ENCODE assay signal across 9 cellular contexts in the genomic region with DNA sequence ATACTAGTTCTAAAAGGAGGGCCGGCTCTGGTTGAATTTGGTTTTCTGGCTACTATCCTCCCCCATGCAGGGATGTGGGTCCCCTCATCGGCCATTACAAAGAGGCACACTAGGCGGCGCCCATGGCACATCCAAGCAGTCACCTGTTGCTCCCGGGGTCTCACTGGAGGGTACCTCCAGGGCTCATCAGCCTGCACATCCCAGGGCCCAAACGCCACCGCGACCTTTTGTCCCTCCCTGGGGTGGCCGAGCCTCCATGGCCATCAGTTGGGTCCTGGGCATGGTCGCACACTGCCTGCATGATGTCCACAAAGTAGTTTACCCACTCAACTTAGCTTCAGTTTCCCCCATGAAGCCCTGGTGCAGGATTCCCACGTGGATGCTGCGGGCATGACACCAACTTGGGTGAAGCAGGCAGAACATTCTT. TPM values are rescaled to one million over a fixed set of nuclear protein-coding genes. Genes with fewer than 3 reads are reported as not detected.
DNase-seq lines count a peak whose midpoint lies in the region; ATAC-seq and TF ChIP-seq lines count a peak whose summit lies in the region.
"Had no signal": no experiment of that assay in that cellular context is flagged by ENCODE, and none has a peak within 500 bp of the region (broad histone marks: within the 10 kb centered on the region; RNA-seq: fewer than 3 reads in every experiment).

No MANE protein-coding gene starts in this region.

- no peaks in the 10 kb centered on the region for H3K4me1 ChIP-seq in PC-3 (ENCODE audit: insufficient read depth, low read length)
- no peaks in the 10 kb centered on the region for H3K4me1 ChIP-seq in thoracic aorta (ENCODE audit: control insufficient read depth in 1 of 2, low read depth in 2 of 2)

- DNase-seq in natural killer cell (no peak), PC-3 (peak; percentile 52), MCF 10A (ENCODE audit: unreplicated experiment) (peak; percentile 52), left colon (peak in 1 of 2 donors; percentile 64), thoracic aorta (ENCODE audit: low spot score) (no peak), SIG-M5 treated with dmso at 0.1 percent for 504 hours (lab: John Stamatoyannopoulos, UW; ENCODE audit: unreplicated experiment) (no peak)
- no peak for DNase-seq in natural killer cell treated with Interleukin-12 subunit alpha and Interleukin-12 subunit beta and Interleukin-15 and Interleukin-18, amount 100 ng/mL, for 72 hours (ENCODE audit: low spot score)

- POLR2A ChIA-PET in PC-3 (lab: Charles Lee; ENCODE audit: unreplicated experiment) (no interaction called here), MCF 10A (lab: Yijun Ruan, JAX) (interaction anchor here (1.1 kb wide), 2 partner anchors 11 to 63 kb away, joined by 5 read pairs; no protein-coding TSS in a partner anchor)

- no peaks in the 10 kb centered on the region for H3K36me3 Mint-ChIP-seq in natural killer cell
- no peaks in the 10 kb centered on the region for H3K36me3 Mint-ChIP-seq in natural killer cell treated with Interleukin-12 subunit alpha and Interleukin-12 subunit beta and Interleukin-15 and Interleukin-18, amount 100 ng/mL, for 72 hours
- H3K36me3 Mint-ChIP-seq in MCF 10A (ENCODE audit: insufficient read depth, unreplicated experiment) = peaks cover 8% of the 10 kb centered on the region

- H3K4me3 Mint-ChIP-seq in natural killer cell (no peak overlapping the region), MCF 10A (ENCODE audit: unreplicated experiment) (no peak overlapping the region)
- no peak overlapping the region for H3K4me3 Mint-ChIP-seq in natural killer cell treated with Interleukin-12 subunit alpha and Interleukin-12 subunit beta and Interleukin-15 and Interleukin-18, amount 100 ng/mL, for 72 hours
- H3K4me3 Mint-ChIP-seq: activated naive CD8-positive, alpha-beta T cell had no signal

- H3K9me3 ChIP-seq in PC-3 (ENCODE audit: low read length) (no peaks in the 10 kb centered on the region), thoracic aorta (no peaks in the 10 kb centered on the region)

- TF ChIP-seq CTCF in natural killer cell (IDR thresholded peaks at IDR 0.05) = no peak
- TF ChIP-seq CTCF in PC-3 (conservative IDR thresholded peaks at IDR 0.05; ENCODE audit: low read depth, low read length) = peak; percentile 91
- peak; percentile 73 for TF ChIP-seq CTCF in MCF 10A (IDR thresholded peaks at IDR 0.05; ENCODE audit: unreplicated experiment)
- peak; percentile 14 for TF ChIP-seq CTCF in thoracic aorta (IDR thresholded peaks at IDR 0.05)

- H3K36me3 ChIP-seq in PC-3 (ENCODE audit: low read depth, low read length) = no peaks in the 10 kb centered on the region
- peaks cover 4% of the 10 kb centered on the region for H3K36me3 ChIP-seq in thoracic aorta

- CTCF ChIA-PET in PC-3 (lab: Charles Lee) = interaction anchor here (2.0 kb wide), 1 partner anchor 64 kb away, joined by 5 read pairs; no protein-coding TSS in a partner anchor
- CTCF ChIA-PET in MCF 10A (lab: Yijun Ruan, JAX) = interaction anchor here (0.7 to 3.9 kb wide), 33 partner anchors 9 to 262 kb away, joined by 3 to 110 read pairs (median 4); no protein-coding TSS in a partner anchor

- H3K9ac ChIP-seq in PC-3 (ENCODE audit: low read length) = no peak overlapping the region

- H3K27ac ChIP-seq in PC-3 (ENCODE audit: low read length) (no peak overlapping the region), thoracic aorta (no peak overlapping the region)

- no peaks in the 10 kb centered on the region for H3K79me2 ChIP-seq in PC-3 (ENCODE audit: low read length)

- H3K9me2 ChIP-seq in PC-3 (replicated peaks; ENCODE audit: low read length) = no peaks in the 10 kb centered on the region

- no peak overlapping the region for H2AFZ ChIP-seq in PC-3 (ENCODE audit: low read length)

- H3K4me3 ChIP-seq in PC-3 (ENCODE audit: low read length) (no peak overlapping the region), thoracic aorta (no peak overlapping the region)

- H3K9me3 Mint-ChIP-seq in natural killer cell = no peaks in the 10 kb centered on the region
- H3K9me3 Mint-ChIP-seq in natural killer cell treated with Interleukin-12 subunit alpha and Interleukin-12 subunit beta and Interleukin-15 and Interleukin-18, amount 100 ng/mL, for 72 hours = no peaks in the 10 kb centered on the region
- H3K9me3 Mint-ChIP-seq in MCF 10A (ENCODE audit: unreplicated experiment) = no peaks in the 10 kb centered on the region

- H3K27me3 Mint-ChIP-seq in natural killer cell (ENCODE audit: low read depth in 2 of 2) (peaks cover 0 to 2% of the 10 kb centered on the region in 2 donors), MCF 10A (ENCODE audit: insufficient read depth, unreplicated experiment) (no peaks in the 10 kb centered on the region)
- peaks cover 0 to 3% of the 10 kb centered on the region in 2 donors for H3K27me3 Mint-ChIP-seq in natural killer cell treated with Interleukin-12 subunit alpha and Interleukin-12 subunit beta and Interleukin-15 and Interleukin-18, amount 100 ng/mL, for 72 hours
- H3K27me3 Mint-ChIP-seq: activated naive CD8-positive, alpha-beta T cell had no signal

- H3F3A ChIP-seq in PC-3 (ENCODE audit: low read length, unreplicated experiment) = no peaks in the 10 kb centered on the region

- BruUV-seq in PC-3 (replicated peaks; lab: Mats Ljungman, UMichigan) = no TSS peak
- BruUV-seq in MCF 10A (replicated peaks; lab: Mats Ljungman, UMichigan) = no TSS peak

- H3K27me3 ChIP-seq in PC-3 (ENCODE audit: low read length) (no peaks in the 10 kb centered on the region), thoracic aorta (replicated peaks; ENCODE audit: insufficient read depth) (no peaks in the 10 kb centered on the region)

- ATAC-seq in natural killer cell (peak in 2 of 3 donors; percentile 42 to 46), PC-3 (peak; percentile 69), left colon (peak; percentile 58), thoracic aorta (ENCODE audit: insufficient number of reproducible peaks, low FRiP score, low read depth) (no peak), HG02798 (IDR thresholded peaks at IDR 0.05; ENCODE audit: poor library complexity, unreplicated experiment) (no peak)
- no peak for ATAC-seq in natural killer cell treated with Interleukin-12 subunit alpha and Interleukin-12 subunit beta and Interleukin-15 and Interleukin-18, amount 100 ng/mL, for 72 hours

- intact Hi-C loops in natural killer cell (cut with micrococcal nuclease) (no loop called here), PC-3 (cut with micrococcal nuclease) (loop anchor here (1.0 to 5.0 kb wide), 2 partner anchors 60 to 64 kb away; no protein-coding TSS in a partner anchor), MCF 10A (cut with micrococcal nuclease) (loop anchor here (1.0 to 5.0 kb wide), 2 partner anchors 45 to 64 kb away; a partner anchor contains a TSS), left colon (cut with DNase I, micrococcal nuclease) (loop anchor here in 1 of 2 donors (5.0 kb wide), 1 partner anchor 65 kb away; no protein-coding TSS in a partner anchor)

- no peak overlapping the region for H3K4me2 ChIP-seq in PC-3 (ENCODE audit: low read length)

- H3K4me1 Mint-ChIP-seq in natural killer cell (peaks cover 16 to 21% of the 10 kb centered on the region in 2 donors), MCF 10A (ENCODE audit: insufficient read depth, unreplicated experiment) (no peaks in the 10 kb centered on the region)
- peaks cover 14 to 15% of the 10 kb centered on the region in 2 donors for H3K4me1 Mint-ChIP-seq in natural killer cell treated with Interleukin-12 subunit alpha and Interleukin-12 subunit beta and Interleukin-15 and Interleukin-18, amount 100 ng/mL, for 72 hours (ENCODE audit: low read depth in 2 of 2)

- H4K20me1 ChIP-seq in PC-3 (ENCODE audit: low read length) = no peaks in the 10 kb centered on the region

- no peak overlapping the region for H3K27ac Mint-ChIP-seq in natural killer cell
- H3K27ac Mint-ChIP-seq in natural killer cell treated with Interleukin-12 subunit alpha and Interleukin-12 subunit beta and Interleukin-15 and Interleukin-18, amount 100 ng/mL, for 72 hours = no peak overlapping the region
- no peak overlapping the region for H3K27ac Mint-ChIP-seq in MCF 10A (ENCODE audit: low read depth, unreplicated experiment)
- H3K27ac Mint-ChIP-seq: activated naive CD8-positive, alpha-beta T cell had no signal

RNA-seq across cellular contexts. Expression of a gene that starts 28.3 kb away (rescaled TPM):
- total RNA-seq in natural killer cell (10 to 100 TPM; 43.5 to 55.1 (median 53.3) TPM), PC-3 (2014; rRNA removed) (55.0 and 78.8 TPM in 2 replicates), MCF 10A (2022) (100.0 and 106 TPM in 2 replicates), left colon (100 to 1,000 TPM; 176 to 247 TPM), thoracic aorta (100 to 1,000 TPM in 1 of 2 donors, 10 to 100 TPM in 1; 50.9 to 138 TPM)
- total RNA-seq in natural killer cell treated with Interleukin-12 subunit alpha and Interleukin-12 subunit beta and Interleukin-15 and Interleukin-18, amount 100 ng/mL, for 72 hours = 100 to 1,000 TPM; 135 to 169 TPM

RNA-seq across cellular contexts. Expression of a gene that starts 46.2 kb away (rescaled TPM):
- total RNA-seq in natural killer cell = 1 to 10 TPM in 1 of 3 donors, under 1 TPM in 2; 0.25 to 1.5 (median 0.99) TPM
- 1 to 10 TPM in 1 of 2 donors, under 1 TPM in 1; 0.67 to 1.8 TPM for total RNA-seq in natural killer cell treated with Interleukin-12 subunit alpha and Interleukin-12 subunit beta and Interleukin-15 and Interleukin-18, amount 100 ng/mL, for 72 hours
- 7.3 and 10.4 TPM in 2 replicates for total RNA-seq in PC-3 (2014; rRNA removed)
- 0.30 and 0.34 TPM in 2 replicates for total RNA-seq in MCF 10A (2022)
- 10 to 100 TPM; 12.0 to 19.7 TPM for total RNA-seq in left colon
- total RNA-seq in thoracic aorta = 1 to 10 TPM; 1.2 to 7.9 TPM

RNA-seq across cellular contexts. Expression of a gene that starts 56.9 kb away (rescaled TPM):
- total RNA-seq in natural killer cell (under 1 TPM in 1 of 3 donors, not detected in 2; 0.07 TPM), PC-3 (2014; rRNA removed) (0.36 and 0.40 TPM in 2 replicates), MCF 10A (2022) (not detected in 2 replicates), left colon (under 1 TPM; 0.45 to 0.58 TPM), thoracic aorta (not detected)
- total RNA-seq in natural killer cell treated with Interleukin-12 subunit alpha and Interleukin-12 subunit beta and Interleukin-15 and Interleukin-18, amount 100 ng/mL, for 72 hours = under 1 TPM in 1 of 2 donors, not detected in 1; 0.31 TPM

Comparison
In these comparisons a context has a peak if more than half of its experiments do, and no peak if none do; other contexts are left out.
1. ATAC-seq: peak in natural killer cell (2 of 3), PC-3 (single experiment) and left colon (single experiment); none in natural killer cell treated with Interleukin-12 subunit alpha and Interleukin-12 subunit beta and Interleukin-15 and Interleukin-18, amount 100 ng/mL, for 72 hours (0 of 2), thoracic aorta (single experiment) and HG02798 (single experiment).
2. DNase-seq: peak in PC-3 (single experiment) and MCF 10A (single experiment); none in natural killer cell (single experiment), natural killer cell treated with Interleukin-12 subunit alpha and Interleukin-12 subunit beta and Interleukin-15 and Interleukin-18, amount 100 ng/mL, for 72 hours (single experiment), thoracic aorta (single experiment) and SIG-M5 treated with dmso at 0.1 percent for 504 hours (single experiment).